Comparison of ENCODE assay signal across 9 cellular contexts in genomic region chr10:24463683-24464426, GRCh38.
DNase-seq lines count a peak whose midpoint lies in the region; ATAC-seq and TF ChIP-seq lines count a peak whose summit lies in the region.
"Had no signal": no experiment of that assay in that cellular context is flagged by ENCODE, and none has a peak within 500 bp of the region (broad histone marks: within the 10 kb centered on the region; RNA-seq: fewer than 3 reads in every experiment).

No MANE protein-coding gene starts in this region.

- ATAC-seq in HG03521 (IDR thresholded peaks at IDR 0.05; ENCODE audit: unreplicated experiment) (no peak), HG03378 (IDR thresholded peaks at IDR 0.05; ENCODE audit: unreplicated experiment) (no peak)

- DNase-seq in GM13977 (ENCODE audit: low spot score) (peak; percentile 47), GOT3 (lab: John Stamatoyannopoulos, UW) (peak; percentile 15), NCI-H69 (lab: John Stamatoyannopoulos, UW) (peak; percentile 1), nephron progenitor cell (no peak), iPS-NIHi11 (ENCODE audit: low spot score) (no peak)
- peak; percentile 30 for DNase-seq in central memory CD4-positive, alpha-beta T cell
- DNase-seq: activated B cell treated with CpG ODN at 0.5 μM for 24 hours had no signal

- peaks cover 23% of the 10 kb centered on the region for H3K36me3 Mint-ChIP-seq in nephron progenitor cell (ENCODE audit: low read depth)

- TF ChIP-seq CTCF in GM13977 (IDR thresholded peaks at IDR 0.05; ENCODE audit: extremely low read depth, insufficient read depth, missing control alignments), result no peak
- no peak for TF ChIP-seq CTCF in nephron progenitor cell (IDR thresholded peaks at IDR 0.05)

- H3K4me1 Mint-ChIP-seq in nephron progenitor cell, result peaks cover 56% of the 10 kb centered on the region
- H3K4me1 Mint-ChIP-seq: activated B cell treated with CpG ODN at 0.5 μM for 24 hours had no signal

- in situ Hi-C loops in GM13977 (cut with MboI; ENCODE audit: low pct_unique_long_range_greater_than_20kb, low sequenced_read_pairs, unreplicated experiment), result no loop called here

- H3K27me3 Mint-ChIP-seq in nephron progenitor cell (ENCODE audit: low read depth, poor library complexity), result no peaks in the 10 kb centered on the region
- H3K27me3 Mint-ChIP-seq: activated B cell treated with CpG ODN at 0.5 μM for 24 hours had no signal

- H3K27ac Mint-ChIP-seq in nephron progenitor cell, result peak overlapping the region; percentile 22
- H3K27ac Mint-ChIP-seq: activated B cell treated with CpG ODN at 0.5 μM for 24 hours had no signal

- no peak overlapping the region for H3K4me3 Mint-ChIP-seq in nephron progenitor cell
- H3K4me3 Mint-ChIP-seq: activated B cell treated with CpG ODN at 0.5 μM for 24 hours had no signal

- no peaks in the 10 kb centered on the region for H3K9me3 Mint-ChIP-seq in nephron progenitor cell
- H3K9me3 Mint-ChIP-seq: activated B cell treated with CpG ODN at 0.5 μM for 24 hours had no signal

Comparison
In these comparisons a context has a peak if more than half of its experiments do, and no peak if none do; other contexts are left out.
1. DNase-seq: peak in GM13977 (single experiment), GOT3 (single experiment), NCI-H69 (single experiment) and central memory CD4-positive, alpha-beta T cell (single experiment); none in nephron progenitor cell (single experiment) and iPS-NIHi11 (single experiment).